Comparison of ENCODE assay signal across 25 cellular contexts in the genomic region with DNA sequence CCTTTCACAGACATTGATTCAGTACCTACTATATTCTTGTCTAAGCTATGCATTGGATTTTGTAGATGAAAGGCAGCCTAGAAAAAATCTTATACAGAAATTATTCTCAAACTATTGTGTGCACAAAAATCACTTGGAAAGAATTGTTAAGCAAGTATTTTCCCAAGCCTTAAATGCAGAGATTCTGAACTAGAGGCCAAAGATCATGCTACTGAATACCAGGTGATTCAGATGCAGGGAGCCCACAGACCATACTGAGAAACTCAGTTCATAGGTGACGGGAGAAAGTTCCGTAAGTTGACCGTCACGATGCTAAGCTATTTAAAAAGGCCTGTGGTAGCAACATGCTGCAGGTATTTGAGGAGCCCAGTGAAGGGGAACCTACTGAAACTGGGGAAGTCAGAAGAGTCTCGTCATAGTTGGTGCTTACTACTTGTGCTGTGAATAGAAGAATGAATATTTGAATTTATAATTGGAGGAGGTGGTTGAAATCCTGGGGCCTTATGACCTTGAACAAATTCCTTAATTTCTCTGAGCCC.
"Had no signal": no experiment of that assay in that cellular context is flagged by ENCODE, and none has a peak within 500 bp of the region (broad histone marks: within the 10 kb centered on the region; RNA-seq: fewer than 3 reads in every experiment).

No MANE protein-coding gene starts in this region.

- ATAC-seq: activated CD8-positive, alpha-beta memory T cell treated with anti-CD3 and anti-CD28 coated beads, Interleukin-2, amount 10 ng/mL, durations not matched to agents 7 days and 5 days; activated CD8-positive, alpha-beta T cell treated with anti-CD3 and anti-CD28 coated beads for 36 hours; activated naive CD8-positive, alpha-beta T cell treated with anti-CD3 and anti-CD28 coated beads, Interleukin-2, amount 50 U/mL, for 24 hours; body of pancreas; stimulated activated effector memory CD8-positive, alpha-beta T cell treated with anti-CD3 and anti-CD28 coated beads, Interleukin-12 subunit alpha, Interleukin-12 subunit beta, amount 100 ng/mL, for 72 hours; stimulated activated naive CD8-positive, alpha-beta T cell treated with anti-CD3 and anti-CD28 coated beads, Interleukin-15, amount 100 ng/mL, for 72 hours had no signal

- H3K27ac ChIP-seq: body of pancreas, cardiac muscle cell, epithelial cell of prostate, left ventricle myocardium inferior, right lobe of liver, skin epidermis, suprapubic skin, uterus, VCaP had no signal

- H3K4me3 ChIP-seq: body of pancreas, cardiac muscle cell, left ventricle myocardium inferior, right lobe of liver, skin epidermis, suprapubic skin, transverse colon, uterus had no signal

- H3K36me3 ChIP-seq: cardiac muscle cell, left ventricle myocardium inferior, right lobe of liver, suprapubic skin, transverse colon, uterus had no signal

- H3K9me3 ChIP-seq: body of pancreas, left ventricle myocardium inferior, right lobe of liver, suprapubic skin, transverse colon, uterus had no signal

- H3K27me3 ChIP-seq: body of pancreas, cardiac muscle cell, right lobe of liver, suprapubic skin, transverse colon, uterus had no signal

- DNase-seq: activated CD4-positive, alpha-beta T cell treated with anti-CD3 and anti-CD28 coated beads, Interleukin-2, amount 10 ng/mL, durations not matched to agents 7 days and 5 days; activated CD4-positive, CD25-positive, alpha-beta regulatory T cell treated with anti-CD3 and anti-CD28 coated beads, Interleukin-2, amount 50 U/mL, for 72 hours; activated CD8-positive, alpha-beta memory T cell treated with anti-CD3 and anti-CD28 coated beads, Interleukin-2, amount 10 ng/mL, durations not matched to agents 7 days and 5 days; activated CD8-positive, alpha-beta T cell treated with anti-CD3 and anti-CD28 coated beads for 36 hours; activated gamma-delta T cell; activated naive CD4-positive, alpha-beta T cell treated with anti-CD3 and anti-CD28 coated beads, Interleukin-2, amount 50 U/mL, for 16 hours; activated naive CD8-positive, alpha-beta T cell treated with anti-CD3 and anti-CD28 coated beads, Interleukin-2, amount 50 U/mL, for 24 hours; activated T-cell treated with anti-CD3 and anti-CD28 coated beads for 4 hours; body of pancreas; cortex of kidney; left ventricle myocardium inferior; nephron progenitor cell; nucleus accumbens; right lobe of liver; stimulated activated CD4-positive, alpha-beta T cell treated with anti-CD3 and anti-CD28 coated beads, Interleukin-1b, Interleukin-23, amount 100 ng/mL, for 48 hours; stimulated activated naive CD8-positive, alpha-beta T cell treated with anti-CD3 and anti-CD28 coated beads, Interleukin-15, amount 100 ng/mL, for 72 hours; T-helper 9 cell; transverse colon; uterus had no signal
